Comparison of ENCODE assay signal across 8 cellular contexts in genomic region chr13:25286308-25286968, GRCh38. TPM values are rescaled to one million over a fixed set of nuclear protein-coding genes. Genes with fewer than 3 reads are reported as not detected.
DNase-seq lines count a peak whose midpoint lies in the region; ATAC-seq and TF ChIP-seq lines count a peak whose summit lies in the region.

No MANE protein-coding gene starts in this region.

- in situ Hi-C loops in astrocyte of the spinal cord (cut with HindIII; ENCODE audit: low sequenced_read_pairs): no loop called here

- ATAC-seq in HG03108 (IDR thresholded peaks at IDR 0.05; ENCODE audit: unreplicated experiment): peak; percentile 8
- no peak for ATAC-seq in HG03442 (IDR thresholded peaks at IDR 0.05; ENCODE audit: unreplicated experiment)

- no peaks in the 10 kb centered on the region for H3K27me3 ChIP-seq in A673 (replicated peaks; ENCODE audit: insufficient read depth, low read depth, low read length, poor library complexity)

- peak; percentile 66 for DNase-seq in A673 (ENCODE audit: low spot score)
- peak; percentile 69 for DNase-seq in RKO (ENCODE audit: low spot score)
- peak; percentile 48 for DNase-seq in astrocyte of the spinal cord (ENCODE audit: low read depth, low spot score)
- peak; percentile 39 for DNase-seq in hepatic stellate cell (ENCODE audit: low spot score)
- DNase-seq in putamen (ENCODE audit: low spot score): peak; percentile 36

- CTCF ChIA-PET in A673 (lab: Charles Lee): no interaction called here

- peaks cover 38% of the 10 kb centered on the region for H3K4me1 ChIP-seq in A673 (ENCODE audit: insufficient read depth, low read length, poor library complexity, severe bottlenecking)

- H3K9me3 ChIP-seq in A673 (ENCODE audit: low read depth, low read length, poor library complexity, severe bottlenecking): no peaks in the 10 kb centered on the region

- peak overlapping the region; percentile 98 for H3K4me3 ChIP-seq in A673 (ENCODE audit: low read depth, low read length, poor library complexity, severe bottlenecking)
- H3K4me3 ChIP-seq in GM12875 (ENCODE audit: low read depth, low read length): peak overlapping the region; percentile 96
- H3K4me3 ChIP-seq in astrocyte of the spinal cord (ENCODE audit: low read depth, low read length): peak overlapping the region; percentile 79

- TF ChIP-seq CTCF in A673 (conservative IDR thresholded peaks at IDR 0.05; ENCODE audit: low read depth, low read length) (no peak), GM12875 (IDR thresholded peaks at IDR 0.05; ENCODE audit: borderline replicate concordance, insufficient read depth, low read depth, low read length) (no peak), astrocyte of the spinal cord (IDR thresholded peaks at IDR 0.05; ENCODE audit: low read depth, low read length) (no peak)

- POLR2A ChIA-PET in A673 (lab: Charles Lee; ENCODE audit: low non-redundant PET): interaction anchor here (0.6 kb wide), 1 partner anchor 72 kb away, joined by 3 read pairs; no protein-coding TSS in a partner anchor

- no peaks in the 10 kb centered on the region for H3K36me3 ChIP-seq in A673 (ENCODE audit: insufficient read depth, low read length, poor library complexity, severe bottlenecking)

- H3K27ac ChIP-seq in A673 (ENCODE audit: low read depth, low read length, poor library complexity, severe bottlenecking): peak overlapping the region; percentile 93

- TSS peak; percentile 60 for BruUV-seq in A673 (replicated peaks; lab: Mats Ljungman, UMichigan)

- intact Hi-C loops in A673 (cut with micrococcal nuclease; ENCODE audit: unreplicated experiment): loop anchor here (5.0 kb wide), 1 partner anchor 114 kb away; the partner anchor contains the start of gene AMER2

RNA-seq across cellular contexts. Expression of gene MTMR6, which starts 0.8 kb away (rescaled TPM):
- 27.3 and 28.9 TPM in 2 replicates for total RNA-seq in A673 (2021)

RNA-seq across cellular contexts. Expression of gene NUP58, which starts 15.0 kb away (rescaled TPM):
- total RNA-seq in A673 (2021): 101 TPM in 2 replicates
